In genomic region chr5:174972291-174972690, GRCh38 we compare ENCODE assay signal across 16 cellular contexts.
DNase-seq lines count a peak whose midpoint lies in the region; ATAC-seq and TF ChIP-seq lines count a peak whose summit lies in the region.
"Had no signal": no experiment of that assay in that cellular context is flagged by ENCODE, and none has a peak within 500 bp of the region (broad histone marks: within the 10 kb centered on the region; RNA-seq: fewer than 3 reads in every experiment).

No MANE protein-coding gene starts in this region.

- no peak overlapping the region for H3K18ac ChIP-seq in IMR-90 (ENCODE audit: low read depth, low read length)

- no peaks in the 10 kb centered on the region for H3K9me2 ChIP-seq in hepatocyte (replicated peaks; ENCODE audit: insufficient read depth)

- ATAC-seq in IMR-90 (ENCODE audit: low read depth) (no peak), upper lobe of left lung (ENCODE audit: low FRiP score in 2 of 2) (peak; percentile 32 to 89), GM18861 (IDR thresholded peaks at IDR 0.05; ENCODE audit: unreplicated experiment) (no peak), HG03196 (IDR thresholded peaks at IDR 0.05; ENCODE audit: unreplicated experiment) (no peak)
- ATAC-seq: naive thymus-derived CD8-positive, alpha-beta T cell had no signal

- no peak overlapping the region for H3K14ac ChIP-seq in IMR-90 (replicated peaks; ENCODE audit: low read depth, low read length)

- H3K9me3 ChIP-seq in IMR-90 (ENCODE audit: control insufficient read depth, insufficient read depth, low read length) (no peaks in the 10 kb centered on the region), hepatocyte (ENCODE audit: low read depth) (no peaks in the 10 kb centered on the region), upper lobe of left lung (no peaks in the 10 kb centered on the region)
- H3K9me3 ChIP-seq: Caco-2 had no signal

- no peak overlapping the region for H4K8ac ChIP-seq in IMR-90 (ENCODE audit: low read depth in 2 of 2, low read length in 2 of 2)

- no peak for TF ChIP-seq RAD21 in IMR-90 (IDR thresholded peaks at IDR 0.05; ENCODE audit: low read length)

- H3K36me3 ChIP-seq in IMR-90 (ENCODE audit: control insufficient read depth, insufficient read depth, low read length) = no peaks in the 10 kb centered on the region
- H3K36me3 ChIP-seq in hepatocyte (replicated peaks; ENCODE audit: insufficient read depth, low read depth) = no peaks in the 10 kb centered on the region
- H3K36me3 ChIP-seq in upper lobe of left lung = no peaks in the 10 kb centered on the region
- H3K36me3 ChIP-seq: esophagus muscularis mucosa had no signal

- no peak overlapping the region for H3K9ac ChIP-seq in IMR-90 (ENCODE audit: low read depth, low read length)
- H3K9ac ChIP-seq: parathyroid adenoma had no signal

- H3K79me2 ChIP-seq in hepatocyte = no peaks in the 10 kb centered on the region
- H3K79me2 ChIP-seq: parathyroid adenoma had no signal

- H3K4me1 ChIP-seq in IMR-90 (ENCODE audit: control insufficient read depth, insufficient read depth, low read length) (no peaks in the 10 kb centered on the region), hepatocyte (ENCODE audit: insufficient read depth) (peaks cover 7% of the 10 kb centered on the region), upper lobe of left lung (peaks cover 0 to 4% (median 0%) of the 10 kb centered on the region in 4 donors)
- H3K4me1 ChIP-seq: esophagus muscularis mucosa, parathyroid adenoma had no signal

- POLR2A ChIA-PET in IMR-90 (lab: Charles Lee; ENCODE audit: unreplicated experiment) = no interaction called here

- no peak overlapping the region for H2AK5ac ChIP-seq in IMR-90 (ENCODE audit: low read depth, low read length)

- no TSS peak for BruUV-seq in IMR-90 (replicated peaks; lab: Mats Ljungman, UMichigan)

- H2AK9ac ChIP-seq in IMR-90 (replicated peaks; ENCODE audit: low read depth, low read length, poor library complexity) = no peak overlapping the region

- in situ Hi-C loops in IMR-90 (cut with MboI; ENCODE audit: low sequenced_read_pairs) = no loop called here

- no peak overlapping the region for H3K56ac ChIP-seq in IMR-90 (ENCODE audit: extremely low read depth, insufficient read depth, low read length)

- intact Hi-C loops in IMR-90 (cut with micrococcal nuclease) = no loop called here

- no peak overlapping the region for H4K91ac ChIP-seq in IMR-90 (ENCODE audit: insufficient read depth, low read depth, low read length)

- H4K20me1 ChIP-seq in IMR-90 (ENCODE audit: insufficient read depth, low read length) = no peaks in the 10 kb centered on the region
- H4K20me1 ChIP-seq in hepatocyte (ENCODE audit: insufficient read depth, poor library complexity, severe bottlenecking) = no peaks in the 10 kb centered on the region

- H3K79me1 ChIP-seq in IMR-90 (ENCODE audit: low read depth in 1 of 2, low read length in 2 of 2) = no peaks in the 10 kb centered on the region

- no peak overlapping the region for H2BK20ac ChIP-seq in IMR-90 (ENCODE audit: low read depth, low read length)

- H3K27ac ChIP-seq in IMR-90 (ENCODE audit: insufficient read depth, low read length) (no peak overlapping the region), hepatocyte (peak overlapping the region; percentile 10), upper lobe of left lung (no peak overlapping the region)
- H3K27ac ChIP-seq: esophagus muscularis mucosa, parathyroid adenoma had no signal

- H2AFZ ChIP-seq in IMR-90 (replicated peaks; ENCODE audit: low read length, poor library complexity) = peak overlapping the region; percentile 35
- no peak overlapping the region for H2AFZ ChIP-seq in hepatocyte
- H2AFZ ChIP-seq: parathyroid adenoma had no signal

- no peak overlapping the region for H3K23ac ChIP-seq in IMR-90 (ENCODE audit: low read depth, low read length)

- H3K4ac ChIP-seq in IMR-90 (ENCODE audit: low read depth, low read length) = no peak overlapping the region

- H2BK120ac ChIP-seq in IMR-90 (ENCODE audit: low read depth, low read length) = no peak overlapping the region

- H3K27me3 ChIP-seq in IMR-90 (ENCODE audit: control insufficient read depth, insufficient read depth, low read length) = no peaks in the 10 kb centered on the region
- no peaks in the 10 kb centered on the region for H3K27me3 ChIP-seq in hepatocyte
- no peaks in the 10 kb centered on the region for H3K27me3 ChIP-seq in upper lobe of left lung

- WGBS in IMR-90 (ENCODE audit: extremely low coverage in 2 of 2, insufficient read length in 1 of 2), 2 experiments = no CpG with 5 or more reads among the region's 2 CpGs
- 34% methylated on average over 2 of the region's 2 CpGs for WGBS in hepatocyte (ENCODE audit: low lambda C conversion rate, missing lambda C conversion rate)
- 42 to 55% methylated on average over 2 of the region's 2 CpGs for WGBS in upper lobe of left lung, 2 donors

- no peak overlapping the region for H4K5ac ChIP-seq in IMR-90 (ENCODE audit: low read depth, low read length)

- H3K9me1 ChIP-seq in IMR-90 (ENCODE audit: insufficient read depth, low read length) = no peaks in the 10 kb centered on the region

- TF ChIP-seq EP300 in upper lobe of left lung (IDR thresholded peaks at IDR 0.05) = no peak

- H3K4me3 ChIP-seq in IMR-90 (ENCODE audit: insufficient read depth, low read depth, low read length) (no peak overlapping the region), hepatocyte (no peak overlapping the region), upper lobe of left lung (no peak overlapping the region)
- H3K4me3 ChIP-seq: esophagus muscularis mucosa had no signal

- TF ChIP-seq POLR2A in IMR-90 (IDR thresholded peaks at IDR 0.05; ENCODE audit: low read depth, low read length) = no peak
- TF ChIP-seq POLR2A in upper lobe of left lung (IDR thresholded peaks at IDR 0.05) = no peak

- TF ChIP-seq CTCF in IMR-90 (conservative IDR thresholded peaks at IDR 0.05; ENCODE audit: low read depth, low read length) = no peak
- TF ChIP-seq CTCF in hepatocyte (IDR thresholded peaks at IDR 0.05; ENCODE audit: poor library complexity) = no peak
- TF ChIP-seq CTCF in upper lobe of left lung (IDR thresholded peaks at IDR 0.05) = no peak

- CTCF ChIA-PET in IMR-90 (lab: Yijun Ruan, JAX) = no interaction called here

- DNase-seq in IMR-90 = no peak
- DNase-seq in NCI-H345 treated with DMSO at 0.1 percent for 48 hours (lab: John Stamatoyannopoulos, UW; ENCODE audit: unreplicated experiment) = peak; percentile 94
- peak; percentile 72 for DNase-seq in hepatocyte (ENCODE audit: low spot score)
- peak in 1 of 2 donors; percentile 39 for DNase-seq in upper lobe of left lung
- no peak for DNase-seq in T-helper 1 cell
- DNase-seq: activated CD4-positive, alpha-beta T cell treated with anti-CD3 and anti-CD28 coated beads, Interleukin-2, amount 50 U/mL, for 1 hour; activated CD8-positive, alpha-beta memory T cell treated with anti-CD3 and anti-CD28 coated beads, Interleukin-2, amount 50 U/mL, for 48 hours; amygdala; GF-D8; naive thymus-derived CD8-positive, alpha-beta T cell; stimulated activated CD4-positive, alpha-beta T cell treated with anti-CD3 and anti-CD28 coated beads, Interleukin-4, amount 100 ng/mL, for 24 hours had no signal

- H3K4me2 ChIP-seq in IMR-90 (ENCODE audit: low read depth, low read length) (no peak overlapping the region), hepatocyte (peak overlapping the region; percentile 17)

- dilution Hi-C loops in IMR-90 (cut with HindIII; ENCODE audit: low sequenced_read_pairs, unreplicated experiment) = no loop called here

- no peak overlapping the region for H2BK5ac ChIP-seq in IMR-90 (ENCODE audit: low read depth, low read length, poor library complexity, severe bottlenecking)

- H2BK15ac ChIP-seq in IMR-90 (ENCODE audit: low read depth, low read length) = no peak overlapping the region

TF ChIP-seq in IMR-90, 13 proteins besides CTCF, POLR2A, EP300 and RAD21:
- TF ChIP-seq BHLHE40 (IDR thresholded peaks at IDR 0.05; ENCODE audit: low read depth, low read length) = no peak
- no peak for TF ChIP-seq RFX5 (IDR thresholded peaks at IDR 0.05; ENCODE audit: low read depth, low read length)
- no peak for TF ChIP-seq NFE2L2 (IDR thresholded peaks at IDR 0.05; ENCODE audit: low read depth, low read length)
- TF ChIP-seq USF2 (IDR thresholded peaks at IDR 0.05; ENCODE audit: low read depth, low read length) = no peak
- no peak for TF ChIP-seq CEBPB (IDR thresholded peaks at IDR 0.05; ENCODE audit: low read depth, low read length)
- no peak for TF ChIP-seq MAFK (IDR thresholded peaks at IDR 0.05; ENCODE audit: low read depth, low read length)
- no peak for TF ChIP-seq ELK1 (IDR thresholded peaks at IDR 0.05; ENCODE audit: borderline replicate concordance, low read depth, low read length)

Comparison
In these comparisons a context has a peak if more than half of its experiments do, and no peak if none do; other contexts are left out.
1. ATAC-seq: peak in upper lobe of left lung (2 of 2); none in IMR-90 (single experiment), GM18861 (single experiment) and HG03196 (single experiment).
2. DNase-seq: peak in NCI-H345 treated with DMSO at 0.1 percent for 48 hours (single experiment) and hepatocyte (single experiment); none in IMR-90 (single experiment) and T-helper 1 cell (0 of 5).